1 cellular context compared by ENCODE assay signal in the genomic region with DNA sequence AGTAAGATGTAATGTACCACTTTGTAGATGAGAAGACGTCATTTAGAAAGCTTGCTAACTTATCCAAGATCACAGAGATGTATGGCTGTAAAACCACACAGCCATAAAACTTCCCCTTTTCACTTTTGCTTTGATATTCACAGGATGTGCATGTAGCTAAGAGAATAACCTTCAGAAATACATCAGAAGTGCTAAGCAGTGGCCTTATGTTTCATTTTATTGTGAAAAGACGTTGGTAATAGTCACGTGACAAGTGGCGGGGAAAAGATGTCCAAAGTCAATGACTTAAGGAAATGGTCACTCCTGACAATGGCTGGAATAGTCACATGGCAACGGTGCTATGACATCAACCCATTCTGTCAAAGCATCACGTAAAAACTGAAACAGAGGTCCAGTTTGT.
TF ChIP-seq lines count a peak whose summit lies in the region.

No MANE protein-coding gene starts in this region.

TF ChIP-seq in HepG2, 621 proteins besides CTCF, POLR2A, EP300 and RAD21 (continued from another document):
- TF ChIP-seq, protein P1, sequence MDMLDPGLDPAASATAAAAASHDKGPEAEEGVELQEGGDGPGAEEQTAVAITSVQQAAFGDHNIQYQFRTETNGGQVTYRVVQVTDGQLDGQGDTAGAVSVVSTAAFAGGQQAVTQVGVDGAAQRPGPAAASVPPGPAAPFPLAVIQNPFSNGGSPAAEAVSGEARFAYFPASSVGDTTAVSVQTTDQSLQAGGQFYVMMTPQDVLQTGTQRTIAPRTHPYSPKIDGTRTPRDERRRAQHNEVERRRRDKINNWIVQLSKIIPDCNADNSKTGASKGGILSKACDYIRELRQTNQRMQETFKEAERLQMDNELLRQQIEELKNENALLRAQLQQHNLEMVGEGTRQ (IDR thresholded peaks at IDR 0.05; ENCODE audit: low read depth, low read length), result peak; percentile 63
- TF ChIP-seq, protein P1 (CRISPR knock-in tag; IDR thresholded peaks at IDR 0.05; ENCODE audit: borderline replicate concordance), result no peak
